Comparison of ENCODE assay signal across 27 cellular contexts in the genomic region with DNA sequence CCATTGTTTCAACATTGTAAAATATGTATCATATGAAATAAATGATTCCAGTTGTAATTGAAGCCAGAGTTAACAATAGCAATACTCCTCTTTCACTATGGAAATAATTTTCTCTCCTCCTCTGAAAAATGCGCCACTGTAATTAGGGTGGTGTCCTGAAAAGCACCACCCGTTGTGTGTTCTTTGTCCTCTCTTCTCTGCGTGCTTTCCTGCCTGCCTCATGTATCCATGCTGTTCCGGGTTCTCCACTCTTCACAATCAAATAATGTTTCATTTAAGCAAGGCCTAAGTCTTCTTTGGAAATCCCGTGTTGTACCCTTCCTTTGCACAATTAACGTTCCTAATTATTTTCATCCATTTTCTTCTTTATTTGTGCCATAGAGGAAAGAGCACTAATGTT.
DNase-seq lines count a peak whose midpoint lies in the region; ATAC-seq and TF ChIP-seq lines count a peak whose summit lies in the region.
"Had no signal": no experiment of that assay in that cellular context is flagged by ENCODE, and none has a peak within 500 bp of the region (broad histone marks: within the 10 kb centered on the region; RNA-seq: fewer than 3 reads in every experiment).

No MANE protein-coding gene starts in this region.

- H3K9me3 ChIP-seq in A673 (ENCODE audit: low read depth, low read length, poor library complexity, severe bottlenecking), result no peaks in the 10 kb centered on the region
- H3K9me3 ChIP-seq in HUES64 (ENCODE audit: insufficient read depth, low read depth, low read length), result no peaks in the 10 kb centered on the region
- H3K9me3 ChIP-seq: ovary, SK-N-SH, thyroid gland had no signal

- H3K9ac ChIP-seq in HUES64 (ENCODE audit: low read depth, low read length), result no peak overlapping the region
- H3K9ac ChIP-seq: SK-N-SH had no signal

- CTCF ChIA-PET in A673 (lab: Charles Lee), result no interaction called here

- no peaks in the 10 kb centered on the region for H3K27me3 ChIP-seq in A673 (replicated peaks; ENCODE audit: insufficient read depth, low read depth, low read length, poor library complexity)
- H3K27me3 ChIP-seq in HUES64 (ENCODE audit: insufficient read depth, low read length), result no peaks in the 10 kb centered on the region
- H3K27me3 ChIP-seq: ovary, thyroid gland had no signal

- DNase-seq in A673 (ENCODE audit: low spot score), result peak; percentile 20
- peak; percentile 92 for DNase-seq in NCI-H69 (lab: John Stamatoyannopoulos, UW)
- DNase-seq in iPS DF 4.7 (ENCODE audit: extremely low read depth, low spot score), result peak; percentile 28
- DNase-seq in occipital lobe (lab: John Stamatoyannopoulos, UW), result no peak
- DNase-seq in substantia nigra (lab: John Stamatoyannopoulos, UW), result no peak
- DNase-seq in stimulated activated CD4-positive, alpha-beta T cell treated with anti-CD3 and anti-CD28 coated beads, Interleukin-12 subunit alpha, Interleukin-12 subunit beta, amount 100 ng/mL, for 4 hours, result no peak
- DNase-seq: activated CD4-positive, alpha-beta T cell treated with anti-CD3 and anti-CD28 coated beads for 1 hour; activated CD8-positive, alpha-beta T cell treated with anti-CD3 and anti-CD28 coated beads, Interleukin-2, amount 10 ng/mL, durations not matched to agents 7 days and 5 days; anterior cingulate cortex; CD8-positive, alpha-beta T cell; central memory CD4-positive, alpha-beta T cell; DMS153; hippocampal formation; natural killer cell; NCI-H1436 treated with DMSO at 0.1 percent for 48 hours; NCI-H226; ovary; SK-N-SH; small intestine; stimulated activated CD4-positive, alpha-beta T cell treated with anti-CD3 and anti-CD28 coated beads, Interleukin-1b, Interleukin-23, amount 100 ng/mL, for 48 hours; stimulated activated CD8-positive, alpha-beta memory T cell treated with anti-CD3 and anti-CD28 coated beads, Interleukin-4, amount 100 ng/mL, for 48 hours; stimulated activated naive CD8-positive, alpha-beta T cell treated with anti-CD3 and anti-CD28 coated beads, Interleukin-15, amount 100 ng/mL, for 72 hours; T-helper 17 cell; thyroid gland had no signal

- H3K4me3 ChIP-seq in A673 (ENCODE audit: low read depth, low read length, poor library complexity, severe bottlenecking), result no peak overlapping the region
- no peak overlapping the region for H3K4me3 ChIP-seq in HUES64 (ENCODE audit: low read length)
- H3K4me3 ChIP-seq: ovary, thyroid gland had no signal

- no TSS peak for BruUV-seq in A673 (replicated peaks; lab: Mats Ljungman, UMichigan)

- 52% methylated on average over 5 of the region's 6 CpGs for WGBS in HUES64

- POLR2A ChIA-PET in A673 (lab: Charles Lee; ENCODE audit: low non-redundant PET), result no interaction called here

- no peak for TF ChIP-seq CTCF in A673 (conservative IDR thresholded peaks at IDR 0.05; ENCODE audit: low read depth, low read length)

- no peaks in the 10 kb centered on the region for H3K4me1 ChIP-seq in A673 (ENCODE audit: insufficient read depth, low read length, poor library complexity, severe bottlenecking)
- peaks cover 22% of the 10 kb centered on the region for H3K4me1 ChIP-seq in HUES64 (ENCODE audit: insufficient read depth, low read length)
- H3K4me1 ChIP-seq: thyroid gland had no signal

- no peaks in the 10 kb centered on the region for H3K36me3 ChIP-seq in A673 (ENCODE audit: insufficient read depth, low read length, poor library complexity, severe bottlenecking)
- peaks cover 3% of the 10 kb centered on the region; the same call in 1 of the 2 replicates for H3K36me3 ChIP-seq in HUES64 (ENCODE audit: insufficient read depth, low read length)
- H3K36me3 ChIP-seq: ovary, thyroid gland had no signal

- ATAC-seq in SK-N-SH treated with all-trans-retinoic acid at 6 μM for 48 hours, result no peak
- ATAC-seq: activated CD8-positive, alpha-beta T cell treated with anti-CD3 and anti-CD28 coated beads, Interleukin-2, amount 10 ng/mL, durations not matched to agents 7 days and 5 days; activated naive CD4-positive, alpha-beta T cell treated with anti-CD3 and anti-CD28 coated beads, Interleukin-2, amount 50 U/mL, for 72 hours; CD8-positive, alpha-beta T cell; natural killer cell; stimulated activated naive CD8-positive, alpha-beta T cell treated with anti-CD3 and anti-CD28 coated beads, Interleukin-15, amount 100 ng/mL, for 72 hours; T-helper 17 cell had no signal

- H3K27ac ChIP-seq in A673 (ENCODE audit: low read depth, low read length, poor library complexity, severe bottlenecking) (no peak overlapping the region), HUES64 (ENCODE audit: low read depth, low read length) (peak overlapping the region; percentile 29; the same call in 1 of the 2 replicates), substantia nigra (ENCODE audit: low read depth, low read length, poor library complexity, severe bottlenecking) (no peak overlapping the region)
- H3K27ac ChIP-seq: ovary, thyroid gland had no signal

- intact Hi-C loops in A673 (cut with micrococcal nuclease; ENCODE audit: unreplicated experiment), result no loop called here

TF ChIP-seq in SK-N-SH treated with all-trans-retinoic acid at 6 μM for 48 hours, 23 proteins besides CTCF, POLR2A, EP300 and RAD21:
- TF ChIP-seq ZFP30 (CRISPR knock-in tag; IDR thresholded peaks at IDR 0.05) (no peak), GLIS3 (CRISPR knock-in tag; IDR thresholded peaks at IDR 0.05) (no peak), TCF4 (CRISPR knock-in tag; IDR thresholded peaks at IDR 0.05; ENCODE audit: borderline replicate concordance) (no peak), ZC3H10 (CRISPR knock-in tag; IDR thresholded peaks at IDR 0.05) (no peak), CSRNP3 (CRISPR knock-in tag; IDR thresholded peaks at IDR 0.05) (no peak), SNAI2 (CRISPR knock-in tag; IDR thresholded peaks at IDR 0.05) (no peak), ZNF8 (CRISPR knock-in tag; IDR thresholded peaks at IDR 0.05) (no peak), ZFP3 (CRISPR knock-in tag; IDR thresholded peaks at IDR 0.05) (no peak), ESRRG (CRISPR knock-in tag; IDR thresholded peaks at IDR 0.05) (no peak), RARB (CRISPR knock-in tag; IDR thresholded peaks at IDR 0.05) (no peak), ZNF70 (CRISPR knock-in tag; IDR thresholded peaks at IDR 0.05) (no peak), TOX (CRISPR knock-in tag; IDR thresholded peaks at IDR 0.05; ENCODE audit: borderline replicate concordance) (no peak), ZNF565 (CRISPR knock-in tag; conservative IDR thresholded peaks at IDR 0.05; ENCODE audit: low read depth) (no peak), PPARA (CRISPR knock-in tag; IDR thresholded peaks at IDR 0.05; ENCODE audit: borderline replicate concordance) (no peak)
- TF ChIP-seq, protein P1, sequence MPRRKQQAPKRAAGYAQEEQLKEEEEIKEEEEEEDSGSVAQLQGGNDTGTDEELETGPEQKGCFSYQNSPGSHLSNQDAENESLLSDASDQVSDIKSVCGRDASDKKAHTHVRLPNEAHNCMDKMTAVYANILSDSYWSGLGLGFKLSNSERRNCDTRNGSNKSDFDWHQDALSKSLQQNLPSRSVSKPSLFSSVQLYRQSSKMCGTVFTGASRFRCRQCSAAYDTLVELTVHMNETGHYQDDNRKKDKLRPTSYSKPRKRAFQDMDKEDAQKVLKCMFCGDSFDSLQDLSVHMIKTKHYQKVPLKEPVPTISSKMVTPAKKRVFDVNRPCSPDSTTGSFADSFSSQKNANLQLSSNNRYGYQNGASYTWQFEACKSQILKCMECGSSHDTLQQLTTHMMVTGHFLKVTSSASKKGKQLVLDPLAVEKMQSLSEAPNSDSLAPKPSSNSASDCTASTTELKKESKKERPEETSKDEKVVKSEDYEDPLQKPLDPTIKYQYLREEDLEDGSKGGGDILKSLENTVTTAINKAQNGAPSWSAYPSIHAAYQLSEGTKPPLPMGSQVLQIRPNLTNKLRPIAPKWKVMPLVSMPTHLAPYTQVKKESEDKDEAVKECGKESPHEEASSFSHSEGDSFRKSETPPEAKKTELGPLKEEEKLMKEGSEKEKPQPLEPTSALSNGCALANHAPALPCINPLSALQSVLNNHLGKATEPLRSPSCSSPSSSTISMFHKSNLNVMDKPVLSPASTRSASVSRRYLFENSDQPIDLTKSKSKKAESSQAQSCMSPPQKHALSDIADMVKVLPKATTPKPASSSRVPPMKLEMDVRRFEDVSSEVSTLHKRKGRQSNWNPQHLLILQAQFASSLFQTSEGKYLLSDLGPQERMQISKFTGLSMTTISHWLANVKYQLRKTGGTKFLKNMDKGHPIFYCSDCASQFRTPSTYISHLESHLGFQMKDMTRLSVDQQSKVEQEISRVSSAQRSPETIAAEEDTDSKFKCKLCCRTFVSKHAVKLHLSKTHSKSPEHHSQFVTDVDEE (CRISPR knock-in tag; IDR thresholded peaks at IDR 0.05), result no peak

Comparison
In these comparisons a context has a peak if more than half of its experiments do, and no peak if none do; other contexts are left out.
1. DNase-seq: peak in A673 (single experiment), NCI-H69 (single experiment) and iPS DF 4.7 (single experiment); none in occipital lobe (single experiment), substantia nigra (0 of 49) and stimulated activated CD4-positive, alpha-beta T cell treated with anti-CD3 and anti-CD28 coated beads, Interleukin-12 subunit alpha, Interleukin-12 subunit beta, amount 100 ng/mL, for 4 hours (single experiment).